In genomic region chr13:51452391-51453307, GRCh38 we compare ENCODE assay signal across 1 cellular context.
TF ChIP-seq lines count a peak whose summit lies in the region.

Gene INTS6, minus strand, starts transcription at chr13:51453036. Its CDS starts 511 bp downstream, at chr13:51452525.

TF ChIP-seq in GM12878, 131 proteins besides CTCF, POLR2A, EP300 and RAD21 (continued from another document and continues in another):
- TF ChIP-seq SP1 (IDR thresholded peaks at IDR 0.05; ENCODE audit: low read depth, low read length) (peak; percentile 72), ATF2 (IDR thresholded peaks at IDR 0.05; ENCODE audit: low read length) (no peak), TCF12 (IDR thresholded peaks at IDR 0.05; ENCODE audit: low read depth, low read length) (peak; percentile 81; the same call in 1 of the 2 replicates), BRCA1 (IDR thresholded peaks at IDR 0.05; ENCODE audit: low read depth, low read length) (no peak), JUND (IDR thresholded peaks at IDR 0.05; ENCODE audit: low read depth, low read length) (no peak), NKRF (conservative IDR thresholded peaks at IDR 0.05) (peak; percentile 29; the same call in 1 of the 2 replicates), SUPT20H (IDR thresholded peaks at IDR 0.05; ENCODE audit: borderline replicate concordance, control insufficient read depth, low read depth, low read length) (no peak), RELA (IDR thresholded peaks at IDR 0.05; ENCODE audit: borderline replicate concordance, partially characterized antibody) (peak; percentile 74), IKZF2 (IDR thresholded peaks at IDR 0.05) (peak in 1 of 2 experiments; percentile 33; a peak in 1 of 4 replicates), ZNF384 (IDR thresholded peaks at IDR 0.05; ENCODE audit: borderline replicate concordance, low read depth, low read length) (no peak), MEF2A (IDR thresholded peaks at IDR 0.05; ENCODE audit: insufficient read depth, low read depth, low read length) (peak; percentile 61; the same call in 1 of the 2 replicates), ZNF592 (IDR thresholded peaks at IDR 0.05) (no peak), SMARCA5 (IDR thresholded peaks at IDR 0.05) (no peak; the same call in 1 of the 2 replicates), CHD4 (IDR thresholded peaks at IDR 0.05) (no peak), REST (IDR thresholded peaks at IDR 0.05; ENCODE audit: low read depth, low read length) (peak; percentile 56; the same call in 1 of the 2 replicates), CEBPZ (IDR thresholded peaks at IDR 0.05; ENCODE audit: low read depth, low read length) (no peak), POU2F2 (IDR thresholded peaks at IDR 0.05; ENCODE audit: borderline replicate concordance, low read depth, low read length) (peak; percentile 99), MYC (IDR thresholded peaks at IDR 0.05; ENCODE audit: insufficient read depth, insufficient read length, insufficient replicate concordance, low read length, severe bottlenecking) (no peak), CBX3 (IDR thresholded peaks at IDR 0.05; ENCODE audit: borderline replicate concordance, low read depth) (no peak), NBN (IDR thresholded peaks at IDR 0.05) (peak; percentile 90), DPF2 (IDR thresholded peaks at IDR 0.05) (peak; percentile 40), FOS (IDR thresholded peaks at IDR 0.05; ENCODE audit: borderline replicate concordance, extremely low read depth, insufficient read length) (no peak), PKNOX1 (IDR thresholded peaks at IDR 0.05) (peak; percentile 55; the same call in 1 of the 2 replicates), SUZ12 (IDR thresholded peaks at IDR 0.05; ENCODE audit: unreplicated experiment) (no peak), KAT2A (conservative IDR thresholded peaks at IDR 0.05; ENCODE audit: control insufficient read depth, low read depth, low read length) (no peak), SPI1 (IDR thresholded peaks at IDR 0.05; ENCODE audit: borderline replicate concordance, insufficient read depth, low read depth, low read length) (no peak), CBX5 (IDR thresholded peaks at IDR 0.05; ENCODE audit: low read depth) (peak; percentile 40; the same call in 1 of the 2 replicates), ZBTB4 (CRISPR knock-in tag; IDR thresholded peaks at IDR 0.05) (no peak), CEBPB (IDR thresholded peaks at IDR 0.05; ENCODE audit: borderline replicate concordance in 1 of 2, low read depth in 2 of 2, low read length in 2 of 2) (no peak), SMC3 (IDR thresholded peaks at IDR 0.05; ENCODE audit: borderline replicate concordance, low read length) (peak; percentile 20; the same call in 1 of the 2 replicates), ZBTB33 (IDR thresholded peaks at IDR 0.05) (no peak), IRF3 (IDR thresholded peaks at IDR 0.05) (no peak)
